In genomic region chr5:37774912-37775483, GRCh38 we compare ENCODE assay signal across 9 cellular contexts.
DNase-seq lines count a peak whose midpoint lies in the region; ATAC-seq, FAIRE-seq and TF ChIP-seq lines count a peak whose summit lies in the region.
"Had no signal": no experiment of that assay in that cellular context is flagged by ENCODE, and none has a peak within 500 bp of the region (broad histone marks: within the 10 kb centered on the region; RNA-seq: fewer than 3 reads in every experiment).

No MANE protein-coding gene starts in this region.

- no peaks in the 10 kb centered on the region for H4K20me1 ChIP-seq in Karpas-422 (ENCODE audit: insufficient read depth, low read depth, low read length)
- H4K20me1 ChIP-seq in GM12878 (ENCODE audit: control insufficient read depth, insufficient read depth) = no peaks in the 10 kb centered on the region
- H4K20me1 ChIP-seq in neural progenitor cell (ENCODE audit: low read depth) = no peaks in the 10 kb centered on the region
- H4K20me1 ChIP-seq: BLaER1 treated with 17β-estradiol and CSF1 and Interleukin-3, amounts not matched to agents 10 nM and 100 nM had no signal

- H2AFZ ChIP-seq in Karpas-422 (ENCODE audit: low read length) (no peak overlapping the region), GM12878 (ENCODE audit: control insufficient read depth, low read depth, low read length) (no peak overlapping the region), neural progenitor cell (replicated peaks) (no peak overlapping the region)

- H3K9me3 Mint-ChIP-seq in neural progenitor cell = peaks cover 9% of the 10 kb centered on the region

- no peaks in the 10 kb centered on the region for H3K9me2 ChIP-seq in Karpas-422 (replicated peaks; ENCODE audit: insufficient read depth, low read length)

- ATAC-seq in GM12878 (no peak), GM21723 (IDR thresholded peaks at IDR 0.05; ENCODE audit: unreplicated experiment) (no peak)

- H3K36me3 Mint-ChIP-seq in neural progenitor cell = no peaks in the 10 kb centered on the region

- H3K9ac ChIP-seq in Karpas-422 (ENCODE audit: low read length) = no peak overlapping the region
- no peak overlapping the region for H3K9ac ChIP-seq in GM12878 (ENCODE audit: control insufficient read depth, insufficient read depth, low read length)
- H3K9ac ChIP-seq in neural progenitor cell = no peak overlapping the region
- H3K9ac ChIP-seq: BLaER1 treated with 17β-estradiol and CSF1 and Interleukin-3, amounts not matched to agents 10 nM and 100 nM had no signal

- no peak for TF ChIP-seq POLR2A in GM12878 (IDR thresholded peaks at IDR 0.05; ENCODE audit: low read depth, low read length)

- H3K9me3 ChIP-seq in Karpas-422 (ENCODE audit: low read length) = peaks cover 8% of the 10 kb centered on the region
- H3K9me3 ChIP-seq in GM12878 (replicated peaks; ENCODE audit: control insufficient read depth, insufficient read depth, low read length) = peaks cover 2% of the 10 kb centered on the region; the same call in 1 of the 3 replicates
- peaks cover 3% of the 10 kb centered on the region for H3K9me3 ChIP-seq in neural progenitor cell (ENCODE audit: low read depth)
- H3K9me3 ChIP-seq in MG63 = peaks cover 7% of the 10 kb centered on the region

- no peaks in the 10 kb centered on the region for H3K4me1 Mint-ChIP-seq in neural progenitor cell

- no peaks in the 10 kb centered on the region for H3K79me2 ChIP-seq in Karpas-422 (ENCODE audit: low read length)
- H3K79me2 ChIP-seq in GM12878 (ENCODE audit: control insufficient read depth, insufficient read depth, low read length) = no peaks in the 10 kb centered on the region
- no peaks in the 10 kb centered on the region for H3K79me2 ChIP-seq in neural progenitor cell (ENCODE audit: low read depth)

- no peaks in the 10 kb centered on the region for H3K4me1 ChIP-seq in Karpas-422 (ENCODE audit: low read length)
- H3K4me1 ChIP-seq in GM12878 (ENCODE audit: control insufficient read depth, insufficient read depth, low read length) = no peaks in the 10 kb centered on the region
- H3K4me1 ChIP-seq in neural progenitor cell = no peaks in the 10 kb centered on the region
- H3K4me1 ChIP-seq: BLaER1 treated with 17β-estradiol and CSF1 and Interleukin-3, amounts not matched to agents 10 nM and 100 nM had no signal

- TF ChIP-seq RAD21 in GM12878 (IDR thresholded peaks at IDR 0.05; ENCODE audit: insufficient read depth, low read depth, low read length) = peak; percentile 42

- TF ChIP-seq CTCF in GM12878 (IDR thresholded peaks at IDR 0.05 in 2 of 3, conservative IDR thresholded peaks at IDR 0.05 in 1 of 3; ENCODE audit: control insufficient read depth in 2 of 3, extremely low read depth in 1 of 3, insufficient read depth in 1 of 3, low read depth in 3 of 3, low read length in 3 of 3) (peak; percentile 31 to 67 (median 56)), neural progenitor cell (IDR thresholded peaks at IDR 0.05) (peak; percentile 67)

- no peak overlapping the region for H3K27ac ChIP-seq in Karpas-422 (ENCODE audit: low read length)
- no peak overlapping the region for H3K27ac ChIP-seq in GM12878 (ENCODE audit: control insufficient read depth, insufficient read depth)
- no peak overlapping the region for H3K27ac ChIP-seq in neural progenitor cell
- H3K27ac ChIP-seq: BLaER1 treated with 17β-estradiol and CSF1 and Interleukin-3, amounts not matched to agents 10 nM and 100 nM had no signal

- H3K4me3 ChIP-seq in Karpas-422 (ENCODE audit: low read length) (no peak overlapping the region), GM12878 (no peak overlapping the region), neural progenitor cell (no peak overlapping the region), MG63 (no peak overlapping the region)
- H3K4me3 ChIP-seq: BLaER1 treated with 17β-estradiol and CSF1 and Interleukin-3, amounts not matched to agents 10 nM and 100 nM had no signal

- no peaks in the 10 kb centered on the region for H3K27me3 Mint-ChIP-seq in neural progenitor cell (ENCODE audit: insufficient read depth, low read depth)

- intact Hi-C loops in GM12878 (cut with micrococcal nuclease; ENCODE audit: unreplicated experiment) = no loop called here

- no peak overlapping the region for H3K27ac Mint-ChIP-seq in neural progenitor cell

- FAIRE-seq in GM12878 (lab: Jason Lieb, UNC) = peak; percentile 41

- SMC1A ChIA-PET in GM12878 (lab: Charles Lee; ENCODE audit: uncharacterized antibody, unreplicated experiment) = interaction anchor here (0.7 to 1.3 kb wide), 3 partner anchors 8 to 418 kb away, joined by 3 to 4 read pairs (median 3); no protein-coding TSS in a partner anchor

- H3K36me3 ChIP-seq in Karpas-422 (ENCODE audit: insufficient read depth, low read length) (no peaks in the 10 kb centered on the region), GM12878 (ENCODE audit: control insufficient read depth in 2 of 2, insufficient read depth in 2 of 2, low read length in 1 of 2) (no peaks in the 10 kb centered on the region), neural progenitor cell (no peaks in the 10 kb centered on the region), MG63 (no peaks in the 10 kb centered on the region)
- H3K36me3 ChIP-seq: BLaER1 treated with 17β-estradiol and CSF1 and Interleukin-3, amounts not matched to agents 10 nM and 100 nM had no signal

- DNase-seq in NCI-H2196 (lab: John Stamatoyannopoulos, UW; ENCODE audit: unreplicated experiment) (peak; percentile 17), NCI-H2196 treated with DMSO at 0.1 percent for 48 hours (lab: John Stamatoyannopoulos, UW; ENCODE audit: unreplicated experiment) (no peak), Karpas-422 (peak; percentile 83), GM12878 (ENCODE audit: low read depth, low spot score) (peak; percentile 5), neural progenitor cell (ENCODE audit: low spot score) (peak; percentile 24), MG63 (no peak), amniotic stem cell (lab: John Stamatoyannopoulos, UW) (no peak)

- in situ Hi-C loops in GM12878 (cut with MboI) = no loop called here

- H3K4me2 ChIP-seq in Karpas-422 (ENCODE audit: low read depth, low read length, poor library complexity, severe bottlenecking) (no peak overlapping the region), GM12878 (ENCODE audit: control insufficient read depth, insufficient read depth) (no peak overlapping the region), neural progenitor cell (no peak overlapping the region)
- H3K4me2 ChIP-seq: BLaER1 treated with 17β-estradiol and CSF1 and Interleukin-3, amounts not matched to agents 10 nM and 100 nM had no signal

- no peaks in the 10 kb centered on the region for H3F3A ChIP-seq in neural progenitor cell (ENCODE audit: low read depth)

- CTCF ChIA-PET in GM12878 (lab: Yijun Ruan, JAX) = interaction anchor here (0.7 to 1.7 kb wide), 9 partner anchors 11 to 608 kb away, joined by 3 to 11 read pairs (median 3); no protein-coding TSS in a partner anchor

- RAD21 ChIA-PET in GM12878 (lab: Charles Lee; ENCODE audit: unreplicated experiment) = no interaction called here

- TF ChIP-seq EP300 in GM12878 (IDR thresholded peaks at IDR 0.05; ENCODE audit: borderline replicate concordance in 1 of 2, control insufficient read depth in 1 of 2, low read depth in 2 of 2, low read length in 2 of 2) = no peak

- H3K4me3 Mint-ChIP-seq in neural progenitor cell = no peak overlapping the region

- 90% methylated on average over 9 of the region's 9 CpGs for WGBS in GM12878 (ENCODE audit: insufficient coverage, insufficient replicate concordance, low lambda C conversion rate, missing lambda C conversion rate)

- POLR2A ChIA-PET in GM12878 (lab: Charles Lee) = no interaction called here

- no TSS peak for BruUV-seq in GM12878 (replicated peaks; lab: Mats Ljungman, UMichigan)

- H3K27me3 ChIP-seq in Karpas-422 (ENCODE audit: low read length) = no peaks in the 10 kb centered on the region
- H3K27me3 ChIP-seq in GM12878 (replicated peaks in 1 of 2; ENCODE audit: control insufficient read depth in 2 of 2, insufficient read depth in 2 of 2, low read length in 1 of 2) = no peaks in the 10 kb centered on the region
- H3K27me3 ChIP-seq in neural progenitor cell = no peaks in the 10 kb centered on the region
- no peaks in the 10 kb centered on the region for H3K27me3 ChIP-seq in MG63
- H3K27me3 ChIP-seq: BLaER1 treated with 17β-estradiol and CSF1 and Interleukin-3, amounts not matched to agents 10 nM and 100 nM had no signal

TF ChIP-seq in GM12878, 131 proteins besides CTCF, POLR2A, EP300 and RAD21:
- TF ChIP-seq MYC (IDR thresholded peaks at IDR 0.05; ENCODE audit: insufficient read depth, insufficient read length, insufficient replicate concordance, low read length, severe bottlenecking) = no peak
- no peak for TF ChIP-seq PAX5 (IDR thresholded peaks at IDR 0.05; ENCODE audit: borderline replicate concordance, low read depth, low read length)
- peak; percentile 33; the same call in 1 of the 2 replicates for TF ChIP-seq CBX5 (IDR thresholded peaks at IDR 0.05; ENCODE audit: low read depth)
- peak; percentile 20; the same call in 1 of the 2 replicates for TF ChIP-seq SMC3 (IDR thresholded peaks at IDR 0.05; ENCODE audit: borderline replicate concordance, low read length)

Comparison
In these comparisons a context has a peak if more than half of its experiments do, and no peak if none do; other contexts are left out.
1. DNase-seq: peak in NCI-H2196 (single experiment), Karpas-422 (single experiment), GM12878 (single experiment) and neural progenitor cell (single experiment); none in NCI-H2196 treated with DMSO at 0.1 percent for 48 hours (single experiment), MG63 (single experiment) and amniotic stem cell (single experiment).